In the genomic region with DNA sequence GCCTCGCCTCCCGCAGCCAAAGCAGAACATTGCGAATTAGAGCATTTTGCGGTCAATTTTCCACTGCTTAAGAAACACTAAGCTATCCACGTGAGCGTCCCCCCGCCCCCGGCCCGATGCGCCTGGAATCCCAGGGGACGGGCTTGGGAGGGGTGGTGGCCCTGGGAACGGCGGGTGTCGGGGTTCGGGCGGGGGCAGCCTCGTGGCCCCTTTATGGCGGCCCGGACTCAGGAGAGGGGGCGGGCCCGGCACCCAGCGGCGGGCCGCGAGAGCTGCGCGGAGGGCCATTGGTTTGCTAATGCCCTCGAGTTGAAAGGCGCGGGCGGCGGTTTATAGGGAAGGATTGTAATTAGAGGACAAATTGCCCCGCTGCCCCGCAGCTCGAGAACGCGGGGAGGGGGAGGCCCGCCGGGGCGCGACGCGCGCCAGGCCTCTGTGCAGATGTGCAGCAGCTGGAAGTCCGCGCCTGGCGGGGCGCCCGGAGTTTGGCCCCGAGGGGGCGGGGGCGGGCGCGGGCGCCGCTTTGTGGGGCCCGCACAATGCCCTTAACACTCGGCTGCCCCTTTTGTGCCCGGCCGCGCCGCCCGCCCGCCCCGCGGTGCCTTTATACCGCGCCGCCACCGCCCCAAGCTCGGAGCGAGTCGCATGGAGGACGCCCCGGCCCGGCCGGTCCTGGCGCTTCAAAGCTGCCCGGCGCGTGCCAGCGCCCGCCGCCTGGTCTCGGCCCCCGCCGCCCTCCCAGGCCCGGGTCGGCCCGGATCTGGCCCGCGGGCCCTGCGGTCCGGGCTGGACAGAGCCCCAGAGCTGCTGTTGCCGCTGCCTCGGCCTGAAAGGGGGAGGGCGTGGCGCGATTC, we compare ENCODE assay signal across 11 cellular contexts. TPM values are rescaled to one million over a fixed set of nuclear protein-coding genes. Genes with fewer than 3 reads are reported as not detected.
A peak's percentile ranks its signal among the peaks of the same experiment; 100 is the strongest.
DNase-seq lines count a peak whose midpoint lies in the region; ATAC-seq, FAIRE-seq and TF ChIP-seq lines count a peak whose summit lies in the region.
"Had no signal": no experiment of that assay in that cellular context is flagged by ENCODE, and none has a peak within 500 bp of the region (broad histone marks: within the 10 kb centered on the region; RNA-seq: fewer than 3 reads in every experiment).

No MANE protein-coding gene starts in this region.

- H3K36me3 ChIP-seq in endothelial cell of umbilical vein (ENCODE audit: control insufficient read depth in 2 of 2, extremely low read depth in 1 of 2, insufficient read depth in 2 of 2, low read length in 2 of 2): no peaks in the 10 kb centered on the region
- H3K36me3 ChIP-seq in smooth muscle cell (ENCODE audit: low read depth): no peaks in the 10 kb centered on the region

- H3K4me2 ChIP-seq in endothelial cell of umbilical vein (ENCODE audit: insufficient read depth, low read length): no peak overlapping the region
- peak overlapping the region; percentile 76 for H3K4me2 ChIP-seq in smooth muscle cell

- no peak for ATAC-seq in GM18498 (IDR thresholded peaks at IDR 0.05; ENCODE audit: unreplicated experiment)

- H4K20me1 ChIP-seq in endothelial cell of umbilical vein (replicated peaks; ENCODE audit: control insufficient read depth, extremely low read depth, insufficient read depth, low read length) (no peaks in the 10 kb centered on the region), smooth muscle cell (ENCODE audit: low read depth) (peaks cover 11% of the 10 kb centered on the region)

- dilution Hi-C loops in endothelial cell of umbilical vein (cut with MboI; ENCODE audit: extremely low pct_ligation_motif_present, low sequenced_read_pairs): no loop called here

- H3K79me2 ChIP-seq in endothelial cell of umbilical vein (ENCODE audit: control insufficient read depth, insufficient read depth, low read length) (no peaks in the 10 kb centered on the region), smooth muscle cell (ENCODE audit: low read depth) (no peaks in the 10 kb centered on the region)

- intact Hi-C loops in endothelial cell of umbilical vein (cut with micrococcal nuclease): loop anchor here (2.0 kb wide), 1 partner anchor 183 kb away; no protein-coding TSS in a partner anchor

- TF ChIP-seq CTCF in endothelial cell of umbilical vein (IDR thresholded peaks at IDR 0.05; ENCODE audit: extremely low read depth in 1 of 2, insufficient read depth in 1 of 2, low read depth in 1 of 2, low read length in 2 of 2) (no peak), smooth muscle cell (IDR thresholded peaks at IDR 0.05; ENCODE audit: borderline replicate concordance, insufficient read depth, poor library complexity, severe bottlenecking) (no peak)

- TF ChIP-seq POLR2A in endothelial cell of umbilical vein (IDR thresholded peaks at IDR 0.05; ENCODE audit: low read depth, low read length): no peak

- no TSS peak for BruUV-seq in endothelial cell of umbilical vein (replicated peaks; lab: Mats Ljungman, UMichigan)

- POLR2A ChIA-PET in endothelial cell of umbilical vein (lab: Charles Lee): no interaction called here

- no peaks in the 10 kb centered on the region for H3K9me1 ChIP-seq in endothelial cell of umbilical vein (replicated peaks; ENCODE audit: control insufficient read depth, extremely low read depth, insufficient read depth, low read length)

- H3K9ac ChIP-seq in endothelial cell of umbilical vein (replicated peaks; ENCODE audit: extremely low read depth, insufficient read depth, low read length): no peak overlapping the region
- no peak overlapping the region for H3K9ac ChIP-seq in smooth muscle cell (ENCODE audit: low read depth)

- DNase-seq in NCI-H748 (lab: John Stamatoyannopoulos, UW; ENCODE audit: unreplicated experiment): peak; percentile 59
- no peak for DNase-seq in NCI-H748 treated with DMSO at 0.1 percent for 48 hours (lab: John Stamatoyannopoulos, UW)
- no peak for DNase-seq in endothelial cell of umbilical vein (ENCODE audit: low read depth, low spot score)
- no peak for DNase-seq in smooth muscle cell (lab: John Stamatoyannopoulos, UW; ENCODE audit: unreplicated experiment)
- no peak for DNase-seq in activated CD8-positive, alpha-beta memory T cell treated with anti-CD3 and anti-CD28 coated beads, Interleukin-2, amount 50 U/mL, for 48 hours
- DNase-seq: effector CD8-positive, alpha-beta T cell; NCI-H2081 treated with DMSO at 0.1 percent for 48 hours; SW 1271 had no signal

- H3K27me3 ChIP-seq in endothelial cell of umbilical vein (ENCODE audit: control insufficient read depth in 2 of 2, insufficient read depth in 2 of 2, low read length in 2 of 2) (peaks cover 41 to 50% of the 10 kb centered on the region in 2 experiments), smooth muscle cell (ENCODE audit: low read depth) (peaks cover 87% of the 10 kb centered on the region)

- H2AFZ ChIP-seq in endothelial cell of umbilical vein (ENCODE audit: low read depth, low read length) (no peak overlapping the region), smooth muscle cell (ENCODE audit: low read depth) (no peak overlapping the region)

- CTCF ChIA-PET in endothelial cell of umbilical vein (lab: Charles Lee): interaction anchor here (0.7 to 3.3 kb wide), 10 partner anchors 14 to 200 kb away, joined by 3 to 33 read pairs (median 4); a partner anchor contains a TSS

- H3K4me1 ChIP-seq in endothelial cell of umbilical vein (ENCODE audit: control insufficient read depth, extremely low read depth, insufficient read depth, low read length) (peaks cover 5% of the 10 kb centered on the region), smooth muscle cell (ENCODE audit: low read depth) (peaks cover 23% of the 10 kb centered on the region)

- peaks cover 2% of the 10 kb centered on the region for H3F3A ChIP-seq in smooth muscle cell (ENCODE audit: low read depth)

- 2% methylated on average over 38 of the region's 99 CpGs for WGBS in smooth muscle cell (ENCODE audit: low lambda C conversion rate)

- no peak overlapping the region for H3K27ac ChIP-seq in endothelial cell of umbilical vein (ENCODE audit: insufficient read depth, low read depth, low read length)
- H3K27ac ChIP-seq in smooth muscle cell (ENCODE audit: low read depth): no peak overlapping the region
- H3K27ac ChIP-seq: skin epidermis had no signal

- H3K9me3 ChIP-seq in endothelial cell of umbilical vein (replicated peaks; ENCODE audit: control insufficient read depth, insufficient read depth, low read length) (no peaks in the 10 kb centered on the region), smooth muscle cell (replicated peaks; ENCODE audit: low read depth) (no peaks in the 10 kb centered on the region)

- no peak overlapping the region for H3K4me3 ChIP-seq in endothelial cell of umbilical vein (replicated peaks in 1 of 3; ENCODE audit: insufficient read depth in 1 of 3, low read depth in 1 of 3, low read length in 3 of 3)
- H3K4me3 ChIP-seq in smooth muscle cell: peak overlapping the region; percentile 28

- FAIRE-seq in endothelial cell of umbilical vein (lab: Jason Lieb, UNC): no peak
- FAIRE-seq: GM12891 had no signal

RNA-seq across cellular contexts. Expression of a gene that starts 1.9 kb away (rescaled TPM):
- total RNA-seq in endothelial cell of umbilical vein (not detected in 2 replicates), smooth muscle cell (not detected in 2 replicates)
- polyA plus RNA-seq in endothelial cell of umbilical vein (not detected in 2 replicates), smooth muscle cell (not detected in 2 replicates)
- not detected in 2 replicates for polyA plus RNA-seq in endothelial cell of umbilical vein (2011; cell fraction: cytosol; rRNA removed)
- polyA plus RNA-seq in endothelial cell of umbilical vein (2011; cell fraction: nucleus; rRNA removed): not detected in 2 replicates
- polyA plus RNA-seq in endothelial cell of umbilical vein (2012): not detected in 2 replicates
- not detected in 2 replicates for polyA minus RNA-seq in endothelial cell of umbilical vein
- not detected for polyA minus RNA-seq in endothelial cell of umbilical vein (2011; cell fraction: cytosol; rRNA and poly(A)+ RNA removed)
- not detected in 2 replicates for polyA minus RNA-seq in endothelial cell of umbilical vein (2011; cell fraction: nucleus; rRNA and poly(A)+ RNA removed)

RNA-seq across cellular contexts. Expression of a gene that starts 6.3 kb away (rescaled TPM):
- total RNA-seq in endothelial cell of umbilical vein (66.4 and 66.5 TPM in 2 replicates), smooth muscle cell (55.1 and 66.8 TPM in 2 replicates)
- polyA plus RNA-seq in endothelial cell of umbilical vein (35.5 and 39.2 TPM in 2 replicates), smooth muscle cell (34.7 and 36.6 TPM in 2 replicates)
- polyA plus RNA-seq in endothelial cell of umbilical vein (2011; cell fraction: cytosol; rRNA removed): 35.0 and 38.0 TPM in 2 replicates
- 15.3 and 20.9 TPM in 2 replicates for polyA plus RNA-seq in endothelial cell of umbilical vein (2011; cell fraction: nucleus; rRNA removed)
- polyA plus RNA-seq in endothelial cell of umbilical vein (2012): 36.2 and 57.3 TPM in 2 replicates
- polyA minus RNA-seq in endothelial cell of umbilical vein: 62.1 and 66.7 TPM in 2 replicates
- polyA minus RNA-seq in endothelial cell of umbilical vein (2011; cell fraction: cytosol; rRNA and poly(A)+ RNA removed): 68.8 TPM
- polyA minus RNA-seq in endothelial cell of umbilical vein (2011; cell fraction: nucleus; rRNA and poly(A)+ RNA removed): 10.9 and 12.2 TPM in 2 replicates

RNA-seq across cellular contexts. Expression of a gene that starts 18.8 kb away (rescaled TPM):
- total RNA-seq in endothelial cell of umbilical vein: 2.8 and 3.1 TPM in 2 replicates
- 3.9 and 4.0 TPM in 2 replicates for polyA plus RNA-seq in endothelial cell of umbilical vein
- polyA plus RNA-seq in endothelial cell of umbilical vein (2011; cell fraction: cytosol; rRNA removed): 2.0 and 2.5 TPM in 2 replicates
- 4.2 and 4.4 TPM in 2 replicates for polyA plus RNA-seq in endothelial cell of umbilical vein (2011; cell fraction: nucleus; rRNA removed)
- polyA plus RNA-seq in endothelial cell of umbilical vein (2012): 3.1 and 4.7 TPM in 2 replicates
- 2.7 and 4.2 TPM in 2 replicates for polyA minus RNA-seq in endothelial cell of umbilical vein
- 4.0 TPM for polyA minus RNA-seq in endothelial cell of umbilical vein (2011; cell fraction: cytosol; rRNA and poly(A)+ RNA removed)
- polyA minus RNA-seq in endothelial cell of umbilical vein (2011; cell fraction: nucleus; rRNA and poly(A)+ RNA removed): 1.2 and 3.0 TPM in 2 replicates
- total RNA-seq in smooth muscle cell: 6.4 and 8.2 TPM in 2 replicates
- 15.5 and 15.8 TPM in 2 replicates for polyA plus RNA-seq in smooth muscle cell

RNA-seq across cellular contexts. Expression of a gene that starts 36.2 kb away (rescaled TPM):
- total RNA-seq in endothelial cell of umbilical vein (2.4 and 8.2 TPM in 2 replicates), smooth muscle cell (1.8 and 4.8 TPM in 2 replicates)
- polyA plus RNA-seq in endothelial cell of umbilical vein (3.2 and 9.6 TPM in 2 replicates), smooth muscle cell (2.0 and 4.0 TPM in 2 replicates)
- polyA plus RNA-seq in endothelial cell of umbilical vein (2011; cell fraction: cytosol; rRNA removed): 1.0 and 1.4 TPM in 2 replicates
- 26.1 and 37.3 TPM in 2 replicates for polyA plus RNA-seq in endothelial cell of umbilical vein (2011; cell fraction: nucleus; rRNA removed)
- polyA plus RNA-seq in endothelial cell of umbilical vein (2012): 4.9 and 6.1 TPM in 2 replicates
- polyA minus RNA-seq in endothelial cell of umbilical vein: 3.3 and 3.7 TPM in 2 replicates
- polyA minus RNA-seq in endothelial cell of umbilical vein (2011; cell fraction: cytosol; rRNA and poly(A)+ RNA removed): 7.6 TPM
- polyA minus RNA-seq in endothelial cell of umbilical vein (2011; cell fraction: nucleus; rRNA and poly(A)+ RNA removed): 4.1 and 7.0 TPM in 2 replicates

RNA-seq across cellular contexts. Expression of a gene that starts 42.7 kb away (rescaled TPM):
- total RNA-seq in endothelial cell of umbilical vein: 343 and 372 TPM in 2 replicates
- 52.2 and 71.2 TPM in 2 replicates for polyA plus RNA-seq in endothelial cell of umbilical vein
- polyA plus RNA-seq in endothelial cell of umbilical vein (2011; cell fraction: cytosol; rRNA removed): 202 and 204 TPM in 2 replicates
- 46.2 and 77.5 TPM in 2 replicates for polyA plus RNA-seq in endothelial cell of umbilical vein (2011; cell fraction: nucleus; rRNA removed)
- 955 and 1,170 TPM in 2 replicates for polyA plus RNA-seq in endothelial cell of umbilical vein (2012)
- 30.2 and 35.8 TPM in 2 replicates for polyA minus RNA-seq in endothelial cell of umbilical vein
- polyA minus RNA-seq in endothelial cell of umbilical vein (2011; cell fraction: cytosol; rRNA and poly(A)+ RNA removed): 58.0 TPM
- polyA minus RNA-seq in endothelial cell of umbilical vein (2011; cell fraction: nucleus; rRNA and poly(A)+ RNA removed): 26.7 and 34.6 TPM in 2 replicates
- total RNA-seq in smooth muscle cell: 108 and 126 TPM in 2 replicates
- 108 and 117 TPM in 2 replicates for polyA plus RNA-seq in smooth muscle cell
